In genomic region chr5:131346204-131346603, GRCh38 we compare ENCODE assay signal across 7 cellular contexts.
DNase-seq lines count a peak whose midpoint lies in the region; ATAC-seq, FAIRE-seq and TF ChIP-seq lines count a peak whose summit lies in the region.
"Not testable (repeated sequence)": the region's sequence is repeated elsewhere in the genome, so short reads cannot be mapped to it uniquely, and the experiment has no call there.

No MANE protein-coding gene starts in this region.

- not testable (repeated sequence) for H3K4me2 ChIP-seq in HepG2 (ENCODE audit: low read depth, low read length)

- H3K27ac ChIP-seq in CD4-positive, alpha-beta memory T cell (ENCODE audit: low read depth, low read length); HepG2 (ENCODE audit: extremely low read length, insufficient read depth, low read length): not testable (repeated sequence)

- not testable (repeated sequence) for H3K9ac ChIP-seq in HepG2 (ENCODE audit: insufficient read depth, low read depth, low read length)

- TF ChIP-seq RAD21 in HepG2 (CRISPR knock-in tag; IDR thresholded peaks at IDR 0.05), result not testable (repeated sequence)

- ATAC-seq in T-cell (replicated peaks in 1 of 4); activated CD8-positive, alpha-beta T cell treated with anti-CD3 and anti-CD28 coated beads for 36 hours; activated naive CD8-positive, alpha-beta T cell treated with anti-CD3 and anti-CD28 coated beads, Interleukin-2, amount 10 ng/mL, durations not matched to agents 7 days and 5 days (ENCODE audit: low read depth); HepG2; natural killer cell treated with Interleukin-12 subunit alpha and Interleukin-12 subunit beta and Interleukin-15 and Interleukin-18, amount 100 ng/mL, for 72 hours: not testable (repeated sequence)

- H3K36me3 Mint-ChIP-seq in CD4-positive, alpha-beta memory T cell, result peaks cover 68 to 76% of the 10 kb centered on the region in 2 donors
- H3K36me3 Mint-ChIP-seq in T-cell, result peaks cover 71% of the 10 kb centered on the region
- peaks cover 79% of the 10 kb centered on the region for H3K36me3 Mint-ChIP-seq in activated CD8-positive, alpha-beta T cell treated with anti-CD3 and anti-CD28 coated beads for 36 hours (ENCODE audit: low read depth)
- peaks cover 77% of the 10 kb centered on the region for H3K36me3 Mint-ChIP-seq in activated T-helper 2 cell treated with anti-CD3 and anti-CD28 coated beads, Interferon-gamma antibody, Interleukin-2, Interleukin-4, amounts not matched to agents 10 μg/mL and 5 μg/mL and 100 μg/mL, durations not matched to agents 14 hours and 24 hours and 36 hours (ENCODE audit: low read depth)
- peaks cover 67% of the 10 kb centered on the region for H3K36me3 Mint-ChIP-seq in activated naive CD8-positive, alpha-beta T cell treated with anti-CD3 and anti-CD28 coated beads, Interleukin-2, amount 10 ng/mL, durations not matched to agents 7 days and 5 days
- peaks cover 57% of the 10 kb centered on the region for H3K36me3 Mint-ChIP-seq in natural killer cell treated with Interleukin-12 subunit alpha and Interleukin-12 subunit beta and Interleukin-15 and Interleukin-18, amount 100 ng/mL, for 72 hours

- not testable (repeated sequence) for H3K27me3 Mint-ChIP-seq in CD4-positive, alpha-beta memory T cell; T-cell; activated CD8-positive, alpha-beta T cell treated with anti-CD3 and anti-CD28 coated beads for 36 hours; activated T-helper 2 cell treated with anti-CD3 and anti-CD28 coated beads, Interferon-gamma antibody, Interleukin-2, Interleukin-4, amounts not matched to agents 10 μg/mL and 5 μg/mL and 100 μg/mL, durations not matched to agents 14 hours and 24 hours and 36 hours (ENCODE audit: low read depth); activated naive CD8-positive, alpha-beta T cell treated with anti-CD3 and anti-CD28 coated beads, Interleukin-2, amount 10 ng/mL, durations not matched to agents 7 days and 5 days; natural killer cell treated with Interleukin-12 subunit alpha and Interleukin-12 subunit beta and Interleukin-15 and Interleukin-18, amount 100 ng/mL, for 72 hours

- H3K4me1 Mint-ChIP-seq in CD4-positive, alpha-beta memory T cell, result peaks cover 52 to 83% (median 66%) of the 10 kb centered on the region in 4 donors
- H3K4me1 Mint-ChIP-seq in T-cell, result peaks cover 75 to 85% (median 77%) of the 10 kb centered on the region in 3 donors
- H3K4me1 Mint-ChIP-seq in activated CD8-positive, alpha-beta T cell treated with anti-CD3 and anti-CD28 coated beads for 36 hours (ENCODE audit: low read depth), result peaks cover 63% of the 10 kb centered on the region
- peaks cover 41% of the 10 kb centered on the region for H3K4me1 Mint-ChIP-seq in activated T-helper 2 cell treated with anti-CD3 and anti-CD28 coated beads, Interferon-gamma antibody, Interleukin-2, Interleukin-4, amounts not matched to agents 10 μg/mL and 5 μg/mL and 100 μg/mL, durations not matched to agents 14 hours and 24 hours and 36 hours (ENCODE audit: low read depth)
- H3K4me1 Mint-ChIP-seq in activated naive CD8-positive, alpha-beta T cell treated with anti-CD3 and anti-CD28 coated beads, Interleukin-2, amount 10 ng/mL, durations not matched to agents 7 days and 5 days, result peaks cover 17% of the 10 kb centered on the region
- peaks cover 58 to 61% of the 10 kb centered on the region in 2 donors for H3K4me1 Mint-ChIP-seq in natural killer cell treated with Interleukin-12 subunit alpha and Interleukin-12 subunit beta and Interleukin-15 and Interleukin-18, amount 100 ng/mL, for 72 hours (ENCODE audit: low read depth in 2 of 2)

- peak overlapping the region in 4 of 8 donors; percentile 29 to 50 (median 37) for H3K4me3 Mint-ChIP-seq in CD4-positive, alpha-beta memory T cell
- H3K4me3 Mint-ChIP-seq in T-cell, result peak overlapping the region in 1 of 3 donors; percentile 29
- H3K4me3 Mint-ChIP-seq in activated CD8-positive, alpha-beta T cell treated with anti-CD3 and anti-CD28 coated beads for 36 hours; activated T-helper 2 cell treated with anti-CD3 and anti-CD28 coated beads, Interferon-gamma antibody, Interleukin-2, Interleukin-4, amounts not matched to agents 10 μg/mL and 5 μg/mL and 100 μg/mL, durations not matched to agents 14 hours and 24 hours and 36 hours (ENCODE audit: low read depth); activated naive CD8-positive, alpha-beta T cell treated with anti-CD3 and anti-CD28 coated beads, Interleukin-2, amount 10 ng/mL, durations not matched to agents 7 days and 5 days; natural killer cell treated with Interleukin-12 subunit alpha and Interleukin-12 subunit beta and Interleukin-15 and Interleukin-18, amount 100 ng/mL, for 72 hours: not testable (repeated sequence)

- peaks cover 0 to 26% (median 2%) of the 10 kb centered on the region in 8 donors for H3K9me3 Mint-ChIP-seq in CD4-positive, alpha-beta memory T cell
- not testable (repeated sequence) for H3K9me3 Mint-ChIP-seq in T-cell; natural killer cell treated with Interleukin-12 subunit alpha and Interleukin-12 subunit beta and Interleukin-15 and Interleukin-18, amount 100 ng/mL, for 72 hours
- peaks cover 40% of the 10 kb centered on the region for H3K9me3 Mint-ChIP-seq in activated CD8-positive, alpha-beta T cell treated with anti-CD3 and anti-CD28 coated beads for 36 hours
- peaks cover 43% of the 10 kb centered on the region for H3K9me3 Mint-ChIP-seq in activated T-helper 2 cell treated with anti-CD3 and anti-CD28 coated beads, Interferon-gamma antibody, Interleukin-2, Interleukin-4, amounts not matched to agents 10 μg/mL and 5 μg/mL and 100 μg/mL, durations not matched to agents 14 hours and 24 hours and 36 hours
- peaks cover 15% of the 10 kb centered on the region for H3K9me3 Mint-ChIP-seq in activated naive CD8-positive, alpha-beta T cell treated with anti-CD3 and anti-CD28 coated beads, Interleukin-2, amount 10 ng/mL, durations not matched to agents 7 days and 5 days

- not testable (repeated sequence) for TF ChIP-seq EP300 in HepG2 (IDR thresholded peaks at IDR 0.05; ENCODE audit: low read depth in 2 of 2, low read length in 2 of 2); HepG2 (CRISPR knock-in tag; IDR thresholded peaks at IDR 0.05; ENCODE audit: borderline replicate concordance)

- WGBS in HepG2 (ENCODE audit: low lambda C conversion rate), result 95% methylated on average over 3 of the region's 3 CpGs

- not testable (repeated sequence) for FAIRE-seq in HepG2 (lab: Jason Lieb, UNC)

- in situ Hi-C loops in HepG2 (cut with HindIII; ENCODE audit: extremely low pct_ligation_motif_present, low pct_unique_long_range_greater_than_20kb), result not testable (repeated sequence)

- peaks cover 30% of the 10 kb centered on the region for H3K4me1 ChIP-seq in CD4-positive, alpha-beta memory T cell (ENCODE audit: insufficient read depth, low read length)
- H3K4me1 ChIP-seq in HepG2 (ENCODE audit: insufficient read depth, low read length), result not testable (repeated sequence)

- H3K36me3 ChIP-seq in CD4-positive, alpha-beta memory T cell (ENCODE audit: insufficient read depth, low read length); HepG2 (replicated peaks in 1 of 2; ENCODE audit: control insufficient read depth in 1 of 2, insufficient read depth in 2 of 2, low read length in 2 of 2): not testable (repeated sequence)

- H3K79me2 ChIP-seq in HepG2 (ENCODE audit: insufficient read depth, low read length), result not testable (repeated sequence)

- not testable (repeated sequence) for H4K20me1 ChIP-seq in HepG2 (ENCODE audit: insufficient read depth, low read length)

- POLR2A ChIA-PET in CD4-positive, alpha-beta memory T cell (lab: Charles Lee; ENCODE audit: partially characterized antibody), result interaction anchor here (1.0 to 1.8 kb wide), 2 partner anchors 10 to 26 kb away, joined by 3 to 5 read pairs; no protein-coding TSS in a partner anchor
- POLR2A ChIA-PET in T-cell (lab: Charles Lee), result interaction anchor here in 1 of 2 donors (0.9 to 1.0 kb wide), 2 partner anchors 62 to 82 kb away, joined by 3 read pairs; partner anchors contain the start of gene CDC42SE2
- POLR2A ChIA-PET in activated CD8-positive, alpha-beta T cell treated with anti-CD3 and anti-CD28 coated beads for 36 hours (lab: Charles Lee); HepG2 (lab: Yijun Ruan, JAX): not testable (repeated sequence)
- POLR2A ChIA-PET in activated naive CD8-positive, alpha-beta T cell treated with anti-CD3 and anti-CD28 coated beads, Interleukin-2, amount 10 ng/mL, durations not matched to agents 7 days and 5 days (lab: Charles Lee), result interaction anchor here (0.6 kb wide), 2 partner anchors 73 to 171 kb away, joined by 3 read pairs; no protein-coding TSS in a partner anchor

- peak overlapping the region; percentile 57 to 91 (median 79) for H3K27ac Mint-ChIP-seq in CD4-positive, alpha-beta memory T cell
- peak overlapping the region; percentile 86 to 87 for H3K27ac Mint-ChIP-seq in T-cell
- H3K27ac Mint-ChIP-seq in activated CD8-positive, alpha-beta T cell treated with anti-CD3 and anti-CD28 coated beads for 36 hours, result peak overlapping the region; percentile 62
- H3K27ac Mint-ChIP-seq in activated T-helper 2 cell treated with anti-CD3 and anti-CD28 coated beads, Interferon-gamma antibody, Interleukin-2, Interleukin-4, amounts not matched to agents 10 μg/mL and 5 μg/mL and 100 μg/mL, durations not matched to agents 14 hours and 24 hours and 36 hours, result peak overlapping the region; percentile 33
- H3K27ac Mint-ChIP-seq in activated naive CD8-positive, alpha-beta T cell treated with anti-CD3 and anti-CD28 coated beads, Interleukin-2, amount 10 ng/mL, durations not matched to agents 7 days and 5 days, result peak overlapping the region; percentile 48
- H3K27ac Mint-ChIP-seq in natural killer cell treated with Interleukin-12 subunit alpha and Interleukin-12 subunit beta and Interleukin-15 and Interleukin-18, amount 100 ng/mL, for 72 hours, result peak overlapping the region; percentile 55 to 77

- H2AFZ ChIP-seq in HepG2 (ENCODE audit: low read length), result not testable (repeated sequence)

- CTCF ChIA-PET in CD4-positive, alpha-beta memory T cell (lab: Charles Lee; ENCODE audit: partially characterized antibody); T-cell (lab: Charles Lee); HepG2 (lab: Yijun Ruan, JAX; ENCODE audit: low intra/inter-chr PET ratio, low total read pairs): not testable (repeated sequence)
- CTCF ChIA-PET in activated CD8-positive, alpha-beta T cell treated with anti-CD3 and anti-CD28 coated beads for 36 hours (lab: Charles Lee), result interaction anchor here (1.4 kb wide), 1 partner anchor 27 kb away, joined by 3 read pairs; no protein-coding TSS in a partner anchor

- not testable (repeated sequence) for H3K9me3 ChIP-seq in CD4-positive, alpha-beta memory T cell (ENCODE audit: control insufficient read depth in 1 of 2, low read length in 2 of 2); HepG2 (ENCODE audit: low read length)

- not testable (repeated sequence) for H3K27me3 ChIP-seq in CD4-positive, alpha-beta memory T cell (ENCODE audit: insufficient read depth, low read length); HepG2 (ENCODE audit: control insufficient read depth in 1 of 2, insufficient read depth in 2 of 2, low read length in 2 of 2)

- H3K4me3 ChIP-seq in CD4-positive, alpha-beta memory T cell (ENCODE audit: low read length in 2 of 2); HepG2 (replicated peaks in 1 of 3; ENCODE audit: insufficient read depth in 1 of 3, low read depth in 2 of 3, low read length in 3 of 3): not testable (repeated sequence)

- intact Hi-C loops in CD4-positive, alpha-beta memory T cell (cut with micrococcal nuclease); activated CD8-positive, alpha-beta T cell treated with anti-CD3 and anti-CD28 coated beads for 36 hours (cut with micrococcal nuclease); activated T-helper 2 cell treated with anti-CD3 and anti-CD28 coated beads, Interferon-gamma antibody, Interleukin-2, Interleukin-4, amounts not matched to agents 10 μg/mL and 5 μg/mL and 100 μg/mL, durations not matched to agents 14 hours and 24 hours and 36 hours (cut with micrococcal nuclease); HepG2 (cut with micrococcal nuclease; ENCODE audit: unreplicated experiment): not testable (repeated sequence)

- not testable (repeated sequence) for BruUV-seq in HepG2 (replicated peaks; lab: Mats Ljungman, UMichigan)

- TF ChIP-seq CTCF in activated CD8-positive, alpha-beta T cell treated with anti-CD3 and anti-CD28 coated beads for 36 hours (IDR thresholded peaks at IDR 0.05); HepG2 (CRISPR knock-in tag; IDR thresholded peaks at IDR 0.05): not testable (repeated sequence)

- TF ChIP-seq POLR2A in HepG2 (IDR thresholded peaks at IDR 0.05; ENCODE audit: insufficient read depth in 1 of 2, low read depth in 2 of 2, low read length in 2 of 2), result not testable (repeated sequence)

- DNase-seq in CD4-positive, alpha-beta memory T cell; T-cell; activated CD8-positive, alpha-beta T cell treated with anti-CD3 and anti-CD28 coated beads for 36 hours; activated T-helper 2 cell treated with anti-CD3 and anti-CD28 coated beads, Interferon-gamma antibody, Interleukin-2, Interleukin-4, amounts not matched to agents 10 μg/mL and 5 μg/mL and 100 μg/mL, durations not matched to agents 14 hours and 24 hours and 36 hours (ENCODE audit: low spot score); activated naive CD8-positive, alpha-beta T cell treated with anti-CD3 and anti-CD28 coated beads, Interleukin-2, amount 10 ng/mL, durations not matched to agents 7 days and 5 days; HepG2 (ENCODE audit: low spot score); natural killer cell treated with Interleukin-12 subunit alpha and Interleukin-12 subunit beta and Interleukin-15 and Interleukin-18, amount 100 ng/mL, for 72 hours (ENCODE audit: low spot score): not testable (repeated sequence)

Comparison
In these comparisons a context has a peak if more than half of its experiments do, and no peak if none do; other contexts are left out.
1. H3K27ac Mint-ChIP-seq: peak in every context shown above with its lines; median percentile 86 in T-cell; 79 in CD4-positive, alpha-beta memory T cell; 66 in natural killer cell treated with Interleukin-12 subunit alpha and Interleukin-12 subunit beta and Interleukin-15 and Interleukin-18, amount 100 ng/mL, for 72 hours; 62 in activated CD8-positive, alpha-beta T cell treated with anti-CD3 and anti-CD28 coated beads for 36 hours; 48 in activated naive CD8-positive, alpha-beta T cell treated with anti-CD3 and anti-CD28 coated beads, Interleukin-2, amount 10 ng/mL, durations not matched to agents 7 days and 5 days; 33 in activated T-helper 2 cell treated with anti-CD3 and anti-CD28 coated beads, Interferon-gamma antibody, Interleukin-2, Interleukin-4, amounts not matched to agents 10 μg/mL and 5 μg/mL and 100 μg/mL, durations not matched to agents 14 hours and 24 hours and 36 hours.